In the genomic region with DNA sequence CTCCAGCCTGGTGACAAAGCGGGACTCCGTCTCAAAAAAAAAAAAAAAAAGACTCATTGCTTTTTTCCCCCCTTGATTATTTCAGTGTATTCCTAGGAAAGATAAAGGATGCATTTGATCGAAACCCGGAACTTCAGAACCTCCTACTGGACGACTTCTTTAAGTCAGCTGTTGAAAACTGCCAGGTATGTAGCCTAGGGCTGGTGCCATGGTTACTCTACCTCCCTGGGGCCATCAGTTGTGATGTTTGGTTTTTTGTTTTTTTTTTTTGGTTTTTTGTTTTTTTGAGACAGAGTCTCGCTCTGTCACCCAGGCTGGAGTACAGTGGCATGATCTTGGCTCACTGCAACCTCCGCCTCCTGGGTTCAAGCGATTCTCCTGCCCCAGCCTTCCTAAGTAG, we compare ENCODE assay signal across 4 cellular contexts. TPM values are rescaled to one million over a fixed set of nuclear protein-coding genes. Genes with fewer than 3 reads are reported as not detected.
"Had no signal": no experiment of that assay in that cellular context is flagged by ENCODE, and none has a peak within 500 bp of the region (broad histone marks: within the 10 kb centered on the region; RNA-seq: fewer than 3 reads in every experiment).

No MANE protein-coding gene starts in this region.

RNA-seq across cellular contexts. Expression of a gene that starts 31.1 kb away (rescaled TPM):
- total RNA-seq: activated naive CD8-positive, alpha-beta T cell treated with anti-CD3 and anti-CD28 coated beads for 36 hours; body of pancreas; cardiac septum had no signal
- polyA plus RNA-seq: aorta had no signal
